In the genomic region with DNA sequence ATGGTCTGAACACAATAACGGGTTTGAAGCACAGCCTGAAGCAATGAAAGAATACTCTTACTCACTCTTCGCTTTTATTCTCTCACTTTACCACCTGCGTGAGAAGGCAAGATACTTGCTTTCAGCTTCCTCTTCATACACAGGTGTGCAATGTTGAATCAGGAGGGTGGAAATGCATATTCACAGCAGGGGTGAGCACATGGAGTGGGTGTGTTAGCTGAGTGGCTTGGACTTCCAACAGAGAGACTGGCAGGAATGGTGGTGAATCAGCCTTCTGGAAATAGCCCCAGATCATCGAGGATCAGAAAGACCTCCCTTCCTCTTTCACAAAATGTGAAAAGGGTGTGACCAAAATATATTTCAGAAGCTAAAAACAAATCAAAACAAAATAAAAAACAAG, we compare ENCODE assay signal across 28 cellular contexts.
DNase-seq lines count a peak whose midpoint lies in the region; ATAC-seq, FAIRE-seq and TF ChIP-seq lines count a peak whose summit lies in the region.
"Had no signal": no experiment of that assay in that cellular context is flagged by ENCODE, and none has a peak within 500 bp of the region (broad histone marks: within the 10 kb centered on the region; RNA-seq: fewer than 3 reads in every experiment).

No MANE protein-coding gene starts in this region.

- CTCF ChIA-PET in H1 (lab: Charles Lee; ENCODE audit: partially characterized antibody): interaction anchor here (0.7 to 1.1 kb wide), 2 partner anchors 20 to 287 kb away, joined by 3 read pairs; no protein-coding TSS in a partner anchor

- no peak overlapping the region for H3K14ac ChIP-seq in H1 (ENCODE audit: insufficient read length)

- no peak overlapping the region for H3K4ac ChIP-seq in H1 (replicated peaks; ENCODE audit: insufficient read length, low read depth, low read length)

- H4K8ac ChIP-seq in H1 (ENCODE audit: extremely low read depth, insufficient read depth, low read length): no peak overlapping the region

- no peak overlapping the region for H2BK20ac ChIP-seq in H1 (ENCODE audit: low read length)

- peak overlapping the region; percentile 44 for H4K91ac ChIP-seq in H1 (replicated peaks; ENCODE audit: insufficient read length, low read length)

- ATAC-seq in GM18498 (IDR thresholded peaks at IDR 0.05; ENCODE audit: unreplicated experiment) (no peak), left cardiac atrium (no peak), HG02981 (IDR thresholded peaks at IDR 0.05; ENCODE audit: unreplicated experiment) (no peak)
- ATAC-seq: activated CD4-positive, CD25-positive, alpha-beta regulatory T cell treated with anti-CD3 and anti-CD28 coated beads, Interleukin-2, amount 50 U/mL, for 24 hours; gastrocnemius medialis; left lung; pancreas; stimulated activated naive CD8-positive, alpha-beta T cell treated with anti-CD3 and anti-CD28 coated beads, Interleukin-15, amount 100 ng/mL, for 72 hours had no signal

- WGBS in H1 (ENCODE audit: extremely low coverage in 1 of 2, insufficient coverage in 1 of 2, insufficient read length in 1 of 2, insufficient replicate concordance in 2 of 2, low coverage in 1 of 2, low lambda C conversion rate in 2 of 2, missing lambda C conversion rate in 1 of 2), 2 experiments: 89% methylated on average over 4 of the region's 4 CpGs; no CpG with 5 or more reads in 1 of the 2 experiments

- no peaks in the 10 kb centered on the region for H3K79me1 ChIP-seq in H1 (ENCODE audit: low read depth, low read length)

- H3K9ac ChIP-seq in H1 (replicated peaks in 1 of 4; ENCODE audit: extremely low read depth in 1 of 4, low read depth in 3 of 4, low read length in 3 of 4): no peak overlapping the region
- H3K9ac ChIP-seq: KMS-11 had no signal

- peak overlapping the region; percentile 83 for H3K23ac ChIP-seq in H1 (ENCODE audit: insufficient read length)

- no peak overlapping the region for H3K56ac ChIP-seq in H1 (replicated peaks; ENCODE audit: insufficient read length, low read depth, low read length)

- intact Hi-C loops in left cardiac atrium (cut with DNase I): no loop called here

- no peak for TF ChIP-seq POLR2A in H1 (IDR thresholded peaks at IDR 0.05; ENCODE audit: control extremely low read depth in 1 of 2, low read depth in 2 of 2, low read length in 2 of 2)

- no peak overlapping the region for H4K5ac ChIP-seq in H1 (ENCODE audit: insufficient read length, low read depth, low read length)

- no peak for TF ChIP-seq CTCF in H1 (IDR thresholded peaks at IDR 0.05; ENCODE audit: control extremely low read depth in 1 of 3, insufficient read depth in 1 of 3, low read depth in 1 of 3, low read length in 3 of 3)

- TF ChIP-seq EP300 in Ishikawa (IDR thresholded peaks at IDR 0.05; ENCODE audit: borderline replicate concordance) (no peak; the same call in 1 of the 2 replicates), H1 (IDR thresholded peaks at IDR 0.05; ENCODE audit: borderline replicate concordance in 1 of 2, low read depth in 2 of 2, low read length in 2 of 2) (no peak)

- peak overlapping the region; percentile 81; the same call in 1 of the 2 replicates for H2AFZ ChIP-seq in H1 (ENCODE audit: low read length)

- H2BK5ac ChIP-seq in H1 (ENCODE audit: low read depth, low read length): no peak overlapping the region

- POLR2A ChIA-PET in H1 (lab: Charles Lee; ENCODE audit: partially characterized antibody): no interaction called here

- no peaks in the 10 kb centered on the region for H3K36me3 ChIP-seq in H1 (ENCODE audit: control insufficient read depth in 2 of 4, insufficient read depth in 4 of 4, low read length in 3 of 4)
- H3K36me3 ChIP-seq: esophagus squamous epithelium, gastrocnemius medialis, left lung, pancreas, thyroid gland, vagina had no signal

- TF ChIP-seq RAD21 in Ishikawa (IDR thresholded peaks at IDR 0.05; ENCODE audit: low read depth) (no peak), H1 (IDR thresholded peaks at IDR 0.05 in 1 of 2, conservative IDR thresholded peaks at IDR 0.05 in 1 of 2; ENCODE audit: low read depth in 2 of 2, low read length in 2 of 2) (no peak)

- no peaks in the 10 kb centered on the region for H4K20me1 ChIP-seq in H1 (replicated peaks in 1 of 2; ENCODE audit: control insufficient read depth in 1 of 2, insufficient read depth in 2 of 2, low read length in 2 of 2)

- DNase-seq in NCI-H1092 treated with DMSO at 0.1 percent for 48 hours (lab: John Stamatoyannopoulos, UW) (peak; percentile 17), NCI-H1092 (lab: John Stamatoyannopoulos, UW) (no peak), NCI-H345 (lab: John Stamatoyannopoulos, UW) (peak; percentile 78), H1 (ENCODE audit: low read depth in 1 of 2, low spot score in 2 of 2) (no peak), left cardiac atrium (no peak)
- DNase-seq: activated CD4-positive, alpha-beta memory T cell treated with anti-CD3 and anti-CD28 coated beads, Interleukin-2, amount 10 ng/mL, durations not matched to agents 7 days and 5 days; CD4-positive, CD25-positive, alpha-beta regulatory T cell; endodermal cell; esophagus squamous epithelium; gastrocnemius medialis; hippocampal formation; left lung; mesenchymal stem cell; NCI-H1930; pancreas; retina; RPMI8226; small intestine; stimulated activated naive CD8-positive, alpha-beta T cell treated with anti-CD3 and anti-CD28 coated beads, Interleukin-15, amount 100 ng/mL, for 72 hours; thyroid gland had no signal

- no peaks in the 10 kb centered on the region for H3K79me2 ChIP-seq in H1 (ENCODE audit: control insufficient read depth in 1 of 2, insufficient read depth in 2 of 2, low read length in 2 of 2)

- no peak overlapping the region for H2AK5ac ChIP-seq in H1 (ENCODE audit: low read depth, low read length)

- no peaks in the 10 kb centered on the region for H3K9me3 ChIP-seq in H1 (ENCODE audit: insufficient read depth in 2 of 2, low read depth in 1 of 2, low read length in 1 of 2)
- H3K9me3 ChIP-seq: esophagus squamous epithelium, gastrocnemius medialis, pancreas, thyroid gland, vagina had no signal

- H3K27me3 ChIP-seq in H1 (replicated peaks in 1 of 4; ENCODE audit: control insufficient read depth in 3 of 4, extremely low read depth in 1 of 4, insufficient read depth in 3 of 4, low read length in 3 of 4): no peaks in the 10 kb centered on the region
- H3K27me3 ChIP-seq: esophagus squamous epithelium, gastrocnemius medialis, left lung, pancreas, thyroid gland, vagina had no signal

- H2BK120ac ChIP-seq in H1 (replicated peaks; ENCODE audit: low read depth, low read length): no peak overlapping the region

- H3K4me1 ChIP-seq in H1 (replicated peaks in 1 of 4; ENCODE audit: control insufficient read depth in 3 of 4, insufficient read depth in 4 of 4, low read length in 3 of 4): no peaks in the 10 kb centered on the region
- H3K4me1 ChIP-seq: esophagus squamous epithelium, gastrocnemius medialis, left lung, pancreas, thyroid gland, vagina had no signal

- no peak overlapping the region for H2BK15ac ChIP-seq in H1 (ENCODE audit: low read length)

- no peaks in the 10 kb centered on the region; the same call in 1 of the 2 replicates for H3K23me2 ChIP-seq in H1 (ENCODE audit: low read depth, low read length)

- no peak for FAIRE-seq in H1 (lab: Jason Lieb, UNC)
- FAIRE-seq: pancreas, small intestine, TTC549 had no signal

- no peak overlapping the region for H3K4me2 ChIP-seq in H1 (ENCODE audit: insufficient read depth in 1 of 2, low read depth in 2 of 2, low read length in 2 of 2)
- H3K4me2 ChIP-seq: KMS-11 had no signal

- no peak overlapping the region for H3K4me3 ChIP-seq in H1 (ENCODE audit: extremely low read depth in 1 of 4, insufficient read depth in 2 of 4, low read depth in 3 of 4, low read length in 4 of 4)
- H3K4me3 ChIP-seq: esophagus squamous epithelium, gastrocnemius medialis, left lung, pancreas, thyroid gland, vagina had no signal

- H3K27ac ChIP-seq in H1 (ENCODE audit: low read depth, low read length): no peak overlapping the region
- H3K27ac ChIP-seq: 22Rv1, esophagus squamous epithelium, gastrocnemius medialis, KMS-11, left lung, pancreas, thyroid gland, vagina had no signal

- H3K18ac ChIP-seq in H1 (ENCODE audit: extremely low read depth, low read length): no peak overlapping the region

- H2BK12ac ChIP-seq in H1 (ENCODE audit: low read depth, low read length): no peak overlapping the region; the same call in 1 of the 2 replicates

TF ChIP-seq in Ishikawa, 13 proteins besides CTCF, POLR2A, EP300 and RAD21:
- TF ChIP-seq, protein P1, sequence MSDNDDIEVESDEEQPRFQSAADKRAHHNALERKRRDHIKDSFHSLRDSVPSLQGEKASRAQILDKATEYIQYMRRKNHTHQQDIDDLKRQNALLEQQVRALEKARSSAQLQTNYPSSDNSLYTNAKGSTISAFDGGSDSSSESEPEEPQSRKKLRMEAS (IDR thresholded peaks at IDR 0.05): peak; percentile 61; the same call in 1 of the 2 replicates
- TF ChIP-seq TEAD4 (IDR thresholded peaks at IDR 0.05) (peak; percentile 25; the same call in 1 of the 2 replicates), TCF12 (IDR thresholded peaks at IDR 0.05; ENCODE audit: low read depth) (peak; percentile 34; the same call in 1 of the 2 replicates), NFIC (IDR thresholded peaks at IDR 0.05) (no peak), TAF1 (IDR thresholded peaks at IDR 0.05; ENCODE audit: low read depth) (no peak)

TF ChIP-seq in H1, 55 proteins besides CTCF, POLR2A, EP300 and RAD21 (continues in another document):
- TF ChIP-seq SP4 (IDR thresholded peaks at IDR 0.05; ENCODE audit: low read length) (no peak), ZNF274 (IDR thresholded peaks at IDR 0.05; ENCODE audit: borderline replicate concordance, extremely low read depth, low read length) (no peak), YY1 (IDR thresholded peaks at IDR 0.05; ENCODE audit: low read depth, low read length) (no peak), RNF2 (IDR thresholded peaks at IDR 0.05; ENCODE audit: borderline replicate concordance, low read depth, low read length, missing control alignments, poor library complexity, severe bottlenecking) (no peak), BRCA1 (IDR thresholded peaks at IDR 0.05; ENCODE audit: low read depth, low read length) (no peak), BACH1 (IDR thresholded peaks at IDR 0.05; ENCODE audit: low read length) (no peak), POU5F1 (IDR thresholded peaks at IDR 0.05; ENCODE audit: low read depth, low read length) (no peak), SIRT6 (IDR thresholded peaks at IDR 0.05; ENCODE audit: low read length) (no peak)
- TF ChIP-seq, protein P2, sequence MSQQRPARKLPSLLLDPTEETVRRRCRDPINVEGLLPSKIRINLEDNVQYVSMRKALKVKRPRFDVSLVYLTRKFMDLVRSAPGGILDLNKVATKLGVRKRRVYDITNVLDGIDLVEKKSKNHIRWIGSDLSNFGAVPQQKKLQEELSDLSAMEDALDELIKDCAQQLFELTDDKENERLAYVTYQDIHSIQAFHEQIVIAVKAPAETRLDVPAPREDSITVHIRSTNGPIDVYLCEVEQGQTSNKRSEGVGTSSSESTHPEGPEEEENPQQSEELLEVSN (IDR thresholded peaks at IDR 0.05): no peak

Comparison
In these comparisons a context has a peak if more than half of its experiments do, and no peak if none do; other contexts are left out.
1. DNase-seq: peak in NCI-H1092 treated with DMSO at 0.1 percent for 48 hours (single experiment) and NCI-H345 (single experiment); none in NCI-H1092 (single experiment), H1 (0 of 2) and left cardiac atrium (single experiment).